ENCODE assay signal across 1 cellular context in the genomic region with DNA sequence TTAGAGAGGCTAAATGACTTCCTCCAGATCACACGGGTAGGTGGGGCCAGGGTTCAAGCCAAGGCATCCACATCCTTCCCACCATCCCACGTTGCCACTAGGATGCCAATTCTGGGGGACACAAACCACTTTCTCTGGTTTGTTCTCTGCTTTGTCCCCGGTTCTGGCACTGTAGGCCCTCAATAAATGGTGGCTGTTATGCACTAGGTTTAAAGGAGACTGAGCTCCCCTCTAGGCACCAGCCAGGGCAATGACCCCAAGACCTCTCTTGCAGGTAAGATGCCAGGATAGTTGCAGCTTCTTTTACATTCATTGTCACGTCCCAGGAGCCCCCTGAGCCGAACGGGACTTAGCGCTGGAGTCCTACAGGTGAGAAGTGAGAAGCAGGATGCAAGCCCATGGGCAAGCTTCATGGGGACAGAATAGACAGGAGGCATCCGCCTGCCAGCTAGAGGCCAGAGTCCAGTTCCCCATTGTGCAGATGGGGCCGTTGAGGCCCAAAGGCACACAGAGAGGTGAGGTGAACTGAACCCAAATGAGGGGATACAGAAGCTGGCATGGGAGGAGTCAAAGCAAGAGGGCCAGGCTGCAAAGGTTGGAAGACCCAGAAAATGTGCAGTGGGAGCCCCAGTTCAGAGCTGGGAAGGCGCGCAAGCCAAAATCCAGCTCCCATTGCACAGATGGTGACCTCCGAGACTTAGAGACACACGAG.
TF ChIP-seq lines count a peak whose summit lies in the region.

No MANE protein-coding gene starts in this region.

TF ChIP-seq in IMR-90, 13 proteins besides CTCF, POLR2A, EP300 and RAD21:
- TF ChIP-seq FOS (IDR thresholded peaks at IDR 0.05; ENCODE audit: low read depth, low read length) (no peak), RCOR1 (IDR thresholded peaks at IDR 0.05; ENCODE audit: insufficient replicate concordance, low read length) (no peak), RFX5 (IDR thresholded peaks at IDR 0.05; ENCODE audit: low read depth, low read length) (no peak)
